Comparison of ENCODE assay signal across 13 cellular contexts in genomic region chr1:31646259-31646960, GRCh38. TPM values are rescaled to one million over a fixed set of nuclear protein-coding genes. Genes with fewer than 3 reads are reported as not detected.
A peak's percentile ranks its signal among the peaks of the same experiment; 100 is the strongest.
DNase-seq lines count a peak whose midpoint lies in the region; ATAC-seq and TF ChIP-seq lines count a peak whose summit lies in the region.
"Had no signal": no experiment of that assay in that cellular context is flagged by ENCODE, and none has a peak within 500 bp of the region (broad histone marks: within the 10 kb centered on the region; RNA-seq: fewer than 3 reads in every experiment).

No MANE protein-coding gene starts in this region.

- POLR2A ChIA-PET in activated B cell treated with CpG ODN at 0.5 μM for 24 hours (lab: Charles Lee) = no interaction called here

- no peaks in the 10 kb centered on the region for H3K27me3 Mint-ChIP-seq in activated naive CD4-positive, alpha-beta T cell treated with anti-CD3 and anti-CD28 coated beads, Interleukin-2, amount 50 U/mL, for 24 hours
- H3K27me3 Mint-ChIP-seq in activated B cell treated with CpG ODN at 0.5 μM for 24 hours (no peaks in the 10 kb centered on the region), glutamatergic neuron (ENCODE audit: unreplicated experiment) (peaks cover 8% of the 10 kb centered on the region)
- no peaks in the 10 kb centered on the region for H3K27me3 Mint-ChIP-seq in stimulated activated naive CD8-positive, alpha-beta T cell treated with anti-CD3 and anti-CD28 coated beads, Interleukin-15, amount 100 ng/mL, for 72 hours

- TF ChIP-seq CTCF in activated B cell treated with CpG ODN at 0.5 μM for 24 hours (IDR thresholded peaks at IDR 0.05) (no peak), glutamatergic neuron (IDR thresholded peaks at IDR 0.05; ENCODE audit: partially characterized antibody, unreplicated experiment) (no peak)

- peak overlapping the region; percentile 100 for H3K4me3 Mint-ChIP-seq in activated naive CD4-positive, alpha-beta T cell treated with anti-CD3 and anti-CD28 coated beads, Interleukin-2, amount 50 U/mL, for 24 hours
- peak overlapping the region; percentile 100 for H3K4me3 Mint-ChIP-seq in activated B cell treated with CpG ODN at 0.5 μM for 24 hours
- peak overlapping the region; percentile 95 for H3K4me3 Mint-ChIP-seq in glutamatergic neuron (ENCODE audit: unreplicated experiment)
- peak overlapping the region; percentile 97 to 98 for H3K4me3 Mint-ChIP-seq in stimulated activated naive CD8-positive, alpha-beta T cell treated with anti-CD3 and anti-CD28 coated beads, Interleukin-15, amount 100 ng/mL, for 72 hours

- ATAC-seq in activated B cell treated with CpG ODN at 0.5 μM for 24 hours (ENCODE audit: low read depth) (no peak), HG03196 (IDR thresholded peaks at IDR 0.05; ENCODE audit: unreplicated experiment) (no peak)
- ATAC-seq in stimulated activated naive CD8-positive, alpha-beta T cell treated with anti-CD3 and anti-CD28 coated beads, Interleukin-15, amount 100 ng/mL, for 72 hours = no peak

- no peak overlapping the region for H3K27ac Mint-ChIP-seq in activated naive CD4-positive, alpha-beta T cell treated with anti-CD3 and anti-CD28 coated beads, Interleukin-2, amount 50 U/mL, for 24 hours
- no peak overlapping the region for H3K27ac Mint-ChIP-seq in activated B cell treated with CpG ODN at 0.5 μM for 24 hours
- H3K27ac Mint-ChIP-seq in glutamatergic neuron (ENCODE audit: unreplicated experiment) = no peak overlapping the region
- H3K27ac Mint-ChIP-seq in stimulated activated naive CD8-positive, alpha-beta T cell treated with anti-CD3 and anti-CD28 coated beads, Interleukin-15, amount 100 ng/mL, for 72 hours = no peak overlapping the region

- CTCF ChIA-PET in activated B cell treated with CpG ODN at 0.5 μM for 24 hours (lab: Charles Lee) = interaction anchor here (0.6 to 1.3 kb wide), 2 partner anchors 143 to 329 kb away, joined by 5 to 6 read pairs; no protein-coding TSS in a partner anchor

- H3K9me3 Mint-ChIP-seq in activated naive CD4-positive, alpha-beta T cell treated with anti-CD3 and anti-CD28 coated beads, Interleukin-2, amount 50 U/mL, for 24 hours = no peaks in the 10 kb centered on the region
- H3K9me3 Mint-ChIP-seq in activated B cell treated with CpG ODN at 0.5 μM for 24 hours = no peaks in the 10 kb centered on the region
- peaks cover 6% of the 10 kb centered on the region for H3K9me3 Mint-ChIP-seq in glutamatergic neuron (ENCODE audit: unreplicated experiment)
- no peaks in the 10 kb centered on the region for H3K9me3 Mint-ChIP-seq in stimulated activated naive CD8-positive, alpha-beta T cell treated with anti-CD3 and anti-CD28 coated beads, Interleukin-15, amount 100 ng/mL, for 72 hours

- DNase-seq in activated naive CD4-positive, alpha-beta T cell treated with anti-CD3 and anti-CD28 coated beads, Interleukin-2, amount 50 U/mL, for 16 hours = no peak
- DNase-seq in activated B cell treated with CpG ODN at 0.5 μM for 24 hours (no peak), glutamatergic neuron (no peak), NCI-H128 (lab: John Stamatoyannopoulos, UW; ENCODE audit: unreplicated experiment) (no peak), NCI-H1105 (lab: John Stamatoyannopoulos, UW) (no peak)
- no peak for DNase-seq in stimulated activated naive CD8-positive, alpha-beta T cell treated with anti-CD3 and anti-CD28 coated beads, Interleukin-15, amount 100 ng/mL, for 72 hours
- DNase-seq: activated gamma-delta T cell; esophagus squamous epithelium; NK-92 treated with Interleukin-12 subunit alpha and Interleukin-12 subunit beta, amount 100 ng/mL, for 24 hours; stimulated activated CD8-positive, alpha-beta memory T cell treated with anti-CD3 and anti-CD28 coated beads, Interleukin-4, amount 100 ng/mL, for 48 hours had no signal

- intact Hi-C loops in activated B cell treated with CpG ODN at 0.5 μM for 24 hours (cut with micrococcal nuclease) = no loop called here

- H3K36me3 Mint-ChIP-seq in activated naive CD4-positive, alpha-beta T cell treated with anti-CD3 and anti-CD28 coated beads, Interleukin-2, amount 50 U/mL, for 24 hours = peaks cover 3% of the 10 kb centered on the region
- peaks cover 12% of the 10 kb centered on the region for H3K36me3 Mint-ChIP-seq in activated B cell treated with CpG ODN at 0.5 μM for 24 hours (ENCODE audit: low read depth)
- H3K36me3 Mint-ChIP-seq in glutamatergic neuron (ENCODE audit: unreplicated experiment) = no peaks in the 10 kb centered on the region

- H3K4me1 Mint-ChIP-seq in activated naive CD4-positive, alpha-beta T cell treated with anti-CD3 and anti-CD28 coated beads, Interleukin-2, amount 50 U/mL, for 24 hours = peaks cover 39% of the 10 kb centered on the region
- H3K4me1 Mint-ChIP-seq in activated B cell treated with CpG ODN at 0.5 μM for 24 hours (peaks cover 32% of the 10 kb centered on the region), glutamatergic neuron (ENCODE audit: low read depth, unreplicated experiment) (peaks cover 14% of the 10 kb centered on the region)
- H3K4me1 Mint-ChIP-seq in stimulated activated naive CD8-positive, alpha-beta T cell treated with anti-CD3 and anti-CD28 coated beads, Interleukin-15, amount 100 ng/mL, for 72 hours = peaks cover 20% of the 10 kb centered on the region

RNA-seq across cellular contexts. Expression of gene PEF1, which starts 1.7 kb away (rescaled TPM):
- total RNA-seq in activated B cell treated with CpG ODN at 0.5 μM for 24 hours (58.0 and 61.1 TPM in 2 replicates), glutamatergic neuron (ENCODE audit: unreplicated experiment) (38.9 TPM)

RNA-seq across cellular contexts. Expression of gene HCRTR1, which starts 28.9 kb away (rescaled TPM):
- not detected in 2 replicates for total RNA-seq in activated B cell treated with CpG ODN at 0.5 μM for 24 hours
- total RNA-seq in glutamatergic neuron (ENCODE audit: unreplicated experiment) = not detected
- total RNA-seq: posterior vena cava had no signal

RNA-seq across cellular contexts. Expression of gene COL16A1, which starts 57.4 kb away (rescaled TPM):
- total RNA-seq in activated B cell treated with CpG ODN at 0.5 μM for 24 hours = 0.17 and 0.31 TPM in 2 replicates
- total RNA-seq in glutamatergic neuron (ENCODE audit: unreplicated experiment) = 52.2 TPM

Comparison
In these comparisons a context has a peak if more than half of its experiments do, and no peak if none do; other contexts are left out.
1. RNA of gene COL16A1, which starts 57.4 kb away (total RNA-seq): 52.2 TPM in glutamatergic neuron (single experiment); 0.17 to 0.31 TPM in activated B cell treated with CpG ODN at 0.5 μM for 24 hours; every median in the first group is over 10 times any median in the second.
2. Peak in every context shown above with its lines, with median percentiles within 50 percentile points of each other: H3K4me3 Mint-ChIP-seq.